Comparison of ENCODE assay signal across 26 cellular contexts in the genomic region with DNA sequence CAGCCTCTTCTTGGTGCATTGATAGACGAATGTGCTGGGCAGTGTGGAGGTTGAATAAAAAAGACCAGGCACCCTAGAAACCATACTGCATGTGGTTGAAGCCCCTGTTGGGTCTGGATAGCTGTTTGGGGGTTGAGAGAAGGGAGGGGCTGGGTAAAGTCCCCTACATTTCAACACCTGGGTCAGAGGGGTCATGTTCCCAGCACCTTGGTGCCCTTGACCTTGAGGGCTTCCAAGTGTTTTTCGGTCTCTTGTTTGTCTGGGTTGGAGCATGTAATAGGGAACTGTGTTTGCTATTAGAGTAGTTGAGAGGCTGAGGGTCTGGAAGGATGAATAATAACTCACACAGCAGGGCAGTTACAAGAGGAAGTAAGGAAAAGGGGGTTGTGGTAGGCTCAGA.
"Had no signal": no experiment of that assay in that cellular context is flagged by ENCODE, and none has a peak within 500 bp of the region (broad histone marks: within the 10 kb centered on the region; RNA-seq: fewer than 3 reads in every experiment).

No MANE protein-coding gene starts in this region.

- H3K4me3 Mint-ChIP-seq: immature natural killer cell, memory B cell, mesothelial cell of epicardium had no signal

- H3K4me1 ChIP-seq: gastroesophageal sphincter, heart left ventricle had no signal

- H3K4me1 Mint-ChIP-seq: immature natural killer cell, memory B cell had no signal

- H3K4me2 ChIP-seq: hepatocyte had no signal

- H3K36me3 ChIP-seq: esophagus muscularis mucosa, gastroesophageal sphincter, heart left ventricle had no signal

- ATAC-seq: foreskin keratinocyte, gastroesophageal sphincter, heart left ventricle, left colon, left lobe of liver, left ventricle myocardium superior, mucosa of descending colon had no signal

- H3K27ac Mint-ChIP-seq: immature natural killer cell, memory B cell, mesothelial cell of epicardium had no signal

- FAIRE-seq: colon, endothelial cell of umbilical vein, frontal cortex, kidney had no signal

- H3K27ac ChIP-seq: coronary artery, dorsolateral prefrontal cortex, esophagus muscularis mucosa, foreskin keratinocyte, gastroesophageal sphincter, heart left ventricle, hepatocyte had no signal

- H2AFZ ChIP-seq: hepatocyte had no signal

- DNase-seq: dermis blood vessel endothelial cell; dorsolateral prefrontal cortex; effector CD4-positive, alpha-beta T cell; effector memory CD4-positive, alpha-beta T cell; foreskin keratinocyte; heart left ventricle; hypothalamus; immature natural killer cell; islet precursor cell; kidney; kidney glomerular epithelial cell; left colon; left ventricle myocardium superior; mammary epithelial cell; mucosa of descending colon had no signal

- H3K79me2 ChIP-seq: hepatocyte had no signal

- H3K27me3 ChIP-seq: dorsolateral prefrontal cortex, esophagus muscularis mucosa, foreskin keratinocyte, gastroesophageal sphincter, heart left ventricle, hepatocyte had no signal

- H3K4me3 ChIP-seq: coronary artery, dorsolateral prefrontal cortex, esophagus muscularis mucosa, gastroesophageal sphincter, heart left ventricle, hepatocyte, lung, mucosa of descending colon had no signal
